In genomic region chr13:19960673-19961015, GRCh38 we compare ENCODE assay signal across 8 cellular contexts. TPM values are rescaled to one million over a fixed set of nuclear protein-coding genes. Genes with fewer than 3 reads are reported as not detected.
DNase-seq lines count a peak whose midpoint lies in the region; ATAC-seq and TF ChIP-seq lines count a peak whose summit lies in the region.

No MANE protein-coding gene starts in this region.

- CTCF ChIA-PET in WTC11 (lab: Charles Lee) = interaction anchor here (0.9 to 1.1 kb wide), 7 partner anchors 9 to 96 kb away, joined by 3 to 13 read pairs (median 5); no protein-coding TSS in a partner anchor

- no peak overlapping the region for H3K27ac Mint-ChIP-seq in WTC11

- no peak for ATAC-seq in activated T-cell treated with anti-CD3 and anti-CD28 coated beads, Interleukin-2, amount 50 U/mL, for 4 hours
- ATAC-seq in WTC11 (no peak), gastroesophageal sphincter (no peak), HG02840 (IDR thresholded peaks at IDR 0.05; ENCODE audit: low FRiP score, unreplicated experiment) (no peak), HG03108 (IDR thresholded peaks at IDR 0.05; ENCODE audit: unreplicated experiment) (no peak)

- no peaks in the 10 kb centered on the region for H3K27me3 Mint-ChIP-seq in activated T-cell treated with anti-CD3 and anti-CD28 coated beads, Interleukin-2, amount 50 U/mL, for 4 hours (ENCODE audit: low read depth)
- H3K27me3 Mint-ChIP-seq in WTC11 (ENCODE audit: low read depth) = no peaks in the 10 kb centered on the region; the same call in 1 of the 2 replicates

- TF ChIP-seq EP300 in gastroesophageal sphincter (IDR thresholded peaks at IDR 0.05) = no peak
- no peak for TF ChIP-seq EP300 in stomach (IDR thresholded peaks at IDR 0.05)

- POLR2A ChIA-PET in WTC11 (lab: Charles Lee) = no interaction called here

- TF ChIP-seq CTCF in WTC11 (IDR thresholded peaks at IDR 0.05) (no peak), gastroesophageal sphincter (IDR thresholded peaks at IDR 0.05) (no peak), stomach (IDR thresholded peaks at IDR 0.05) (no peak)

- no peaks in the 10 kb centered on the region for H3K36me3 Mint-ChIP-seq in activated T-cell treated with anti-CD3 and anti-CD28 coated beads, Interleukin-2, amount 50 U/mL, for 4 hours (ENCODE audit: insufficient read depth)
- H3K36me3 Mint-ChIP-seq in WTC11 = peaks cover 40% of the 10 kb centered on the region

- no peak for TF ChIP-seq POLR2A in gastroesophageal sphincter (IDR thresholded peaks at IDR 0.05)
- TF ChIP-seq POLR2A in stomach (IDR thresholded peaks at IDR 0.05) = no peak

- H3K4me1 ChIP-seq in gastroesophageal sphincter = peaks cover 0 to 70% (median 15%) of the 10 kb centered on the region in 3 donors
- H3K4me1 ChIP-seq in stomach = peaks cover 18 to 67% (median 56%) of the 10 kb centered on the region in 4 donors

- WGBS in gastroesophageal sphincter (ENCODE audit: low coverage in 1 of 2), 2 donors = 55 to 69% methylated on average over 2 of the region's 2 CpGs
- WGBS in stomach, 5 donors = 34 to 62% (median 50%) methylated on average over 2 of the region's 2 CpGs

- H3K27ac ChIP-seq in gastroesophageal sphincter = peak overlapping the region in 3 of 4 donors; percentile 99
- peak overlapping the region in 3 of 5 donors; percentile 97 to 100 (median 99) for H3K27ac ChIP-seq in stomach
- no peak overlapping the region for H3K27ac ChIP-seq in caudate nucleus (ENCODE audit: low read depth, low read length)

- intact Hi-C loops in stomach (cut with DNase I; ENCODE audit: low total_unique reads) = loop anchor here (10.0 kb wide), 1 partner anchor 96 kb away; the partner anchor contains the start of gene ZMYM5

- H3K9me3 ChIP-seq in gastroesophageal sphincter (no peaks in the 10 kb centered on the region), stomach (no peaks in the 10 kb centered on the region)

- no peaks in the 10 kb centered on the region for H3K27me3 ChIP-seq in gastroesophageal sphincter
- H3K27me3 ChIP-seq in stomach = no peaks in the 10 kb centered on the region

- H3K4me3 ChIP-seq in gastroesophageal sphincter (peak overlapping the region in 1 of 2 donors; percentile 92), stomach (peak overlapping the region; percentile 4 to 89 (median 81))

- H3K9me3 Mint-ChIP-seq in activated T-cell treated with anti-CD3 and anti-CD28 coated beads, Interleukin-2, amount 50 U/mL, for 4 hours = no peaks in the 10 kb centered on the region
- peaks cover 6% of the 10 kb centered on the region; the same call in 1 of the 2 replicates for H3K9me3 Mint-ChIP-seq in WTC11

- peaks cover 39% of the 10 kb centered on the region for H3K4me1 Mint-ChIP-seq in activated T-cell treated with anti-CD3 and anti-CD28 coated beads, Interleukin-2, amount 50 U/mL, for 4 hours (ENCODE audit: low read depth)
- H3K4me1 Mint-ChIP-seq in WTC11 = peaks cover 30% of the 10 kb centered on the region

- H3K36me3 ChIP-seq in gastroesophageal sphincter (no peaks in the 10 kb centered on the region), stomach (peaks cover 0 to 13% (median 5%) of the 10 kb centered on the region in 4 donors)

- no peak for DNase-seq in activated T-cell treated with anti-CD3 and anti-CD28 coated beads, Interleukin-2, amount 50 U/mL, for 4 hours
- DNase-seq in activated T-cell treated with anti-CD3 and anti-CD28 coated beads, Interleukin-2, amount 50 U/mL, for 48 hours = no peak
- no peak for DNase-seq in WTC11 (ENCODE audit: low spot score)
- DNase-seq in stomach = no peak
- DNase-seq in caudate nucleus (lab: John Stamatoyannopoulos, UW) = no peak

- H3K4me3 Mint-ChIP-seq in activated T-cell treated with anti-CD3 and anti-CD28 coated beads, Interleukin-2, amount 50 U/mL, for 4 hours = peak overlapping the region; percentile 96
- H3K4me3 Mint-ChIP-seq in WTC11 = peak overlapping the region; percentile 96

TF ChIP-seq in WTC11, 78 proteins besides CTCF, POLR2A, EP300 and RAD21:
- TF ChIP-seq RELA (CRISPR knock-in tag; IDR thresholded peaks at IDR 0.05; ENCODE audit: borderline replicate concordance) (no peak), ZNF671 (CRISPR knock-in tag; IDR thresholded peaks at IDR 0.05) (no peak), SMAD4 (CRISPR knock-in tag; IDR thresholded peaks at IDR 0.05) (no peak), FOXK1 (CRISPR knock-in tag; IDR thresholded peaks at IDR 0.05) (no peak), TCF7 (CRISPR knock-in tag; IDR thresholded peaks at IDR 0.05; ENCODE audit: low read depth) (no peak), CDX4 (CRISPR knock-in tag; IDR thresholded peaks at IDR 0.05; ENCODE audit: borderline replicate concordance) (no peak), ZNF423 (CRISPR knock-in tag; IDR thresholded peaks at IDR 0.05) (no peak), ZMAT4 (CRISPR knock-in tag; IDR thresholded peaks at IDR 0.05) (no peak), KAT7 (CRISPR knock-in tag; IDR thresholded peaks at IDR 0.05; ENCODE audit: borderline replicate concordance) (no peak), NR2C2 (CRISPR knock-in tag; IDR thresholded peaks at IDR 0.05) (no peak), GTF2I (CRISPR knock-in tag; conservative IDR thresholded peaks at IDR 0.05) (no peak), ZNF425 (CRISPR knock-in tag; conservative IDR thresholded peaks at IDR 0.05) (no peak), ELF4 (CRISPR knock-in tag; IDR thresholded peaks at IDR 0.05; ENCODE audit: low read depth) (no peak), ZNF138 (CRISPR knock-in tag; conservative IDR thresholded peaks at IDR 0.05) (no peak), GABPB1 (CRISPR knock-in tag; IDR thresholded peaks at IDR 0.05) (no peak), SMAD3 (CRISPR knock-in tag; IDR thresholded peaks at IDR 0.05; ENCODE audit: borderline replicate concordance) (no peak), ESRRA (CRISPR knock-in tag; IDR thresholded peaks at IDR 0.05; ENCODE audit: borderline replicate concordance) (no peak), SP1 (CRISPR knock-in tag; conservative IDR thresholded peaks at IDR 0.05) (no peak)

RNA-seq across cellular contexts. Expression of gene ZMYM2, which starts 2.1 kb away (rescaled TPM):
- total RNA-seq in activated T-cell treated with anti-CD3 and anti-CD28 coated beads, Interleukin-2, amount 50 U/mL, for 4 hours = 10 to 100 TPM; 26.6 to 38.4 (median 34.4) TPM
- total RNA-seq in WTC11 (2021) (159 to 181 TPM (median 176 TPM) in 3 replicates), gastroesophageal sphincter (10 to 100 TPM; 40.6 to 92.8 (median 50.7) TPM), stomach (100 to 1,000 TPM in 4 of 5 donors, 10 to 100 TPM in 1; 45.5 to 182 (median 111) TPM)
- polyA plus RNA-seq in stomach = 10 to 100 TPM; 10.8 to 22.5 (median 13.0) TPM
